Comparison of ENCODE assay signal across 8 cellular contexts in genomic region chr1:153670859-153671622, GRCh38. TPM values are rescaled to one million over a fixed set of nuclear protein-coding genes. Genes with fewer than 3 reads are reported as not detected.
DNase-seq lines count a peak whose midpoint lies in the region; ATAC-seq and TF ChIP-seq lines count a peak whose summit lies in the region.

ILF2 (minus strand) TSS chr1:153670993; CDS start chr1:153670922, 71 bp downstream.

- TF ChIP-seq CTCF in GM12875 (IDR thresholded peaks at IDR 0.05; ENCODE audit: borderline replicate concordance, insufficient read depth, low read depth, low read length) (0 out of 2 replicates have a peak, but pooled peaks have one; percentile 7), adrenal gland (IDR thresholded peaks at IDR 0.05) (peak in 1 of 6 experiments; percentile 4), heart right ventricle (IDR thresholded peaks at IDR 0.05) (peak in 6 of 9 donors; percentile 19 to 50 (median 31)), upper lobe of right lung (IDR thresholded peaks at IDR 0.05) (peak; percentile 43)

- peak within 1 kb of the TSS; percentile 94 for H3K4me3 ChIP-seq in GM12875 (ENCODE audit: low read depth, low read length)
- peak within 1 kb of the TSS in 3 of 4 donors; percentile 58 to 66 (median 66) for H3K4me3 ChIP-seq in adrenal gland
- H3K4me3 ChIP-seq in heart right ventricle: peak within 1 kb of the TSS; percentile 55 to 98 (median 80)
- peak within 1 kb of the TSS; percentile 84 for H3K4me3 ChIP-seq in upper lobe of right lung

- peak; percentile 99 for DNase-seq in NCI-H1417 treated with DMSO at 0.1 percent for 48 hours (lab: John Stamatoyannopoulos, UW)
- DNase-seq in SW480 (ENCODE audit: low spot score): peak; percentile 100
- DNase-seq in adrenal gland: peak; percentile 97 to 100 (median 98)
- DNase-seq in heart right ventricle: peak; percentile 97 to 99
- peak; percentile 88 to 99 (median 94) for DNase-seq in posterior cingulate gyrus
- DNase-seq in upper lobe of right lung: peak; percentile 98

- H3K36me3 ChIP-seq in adrenal gland (replicated peaks in 1 of 2) (peaks cover 0 to 37% of the 10 kb centered on the region in 2 donors), heart right ventricle (peaks cover 6 to 38% (median 32%) of the 10 kb centered on the region in 9 donors), upper lobe of right lung (peaks cover 37% of the 10 kb centered on the region)

- H3K27me3 ChIP-seq in adrenal gland (no peaks in the 10 kb centered on the region), heart right ventricle (no peaks in the 10 kb centered on the region), upper lobe of right lung (no peaks in the 10 kb centered on the region)

- intact Hi-C loops in adrenal gland (cut with DNase I) (loop anchor here in 1 of 2 donors (10.0 kb wide), 1 partner anchor 104 kb away; the partner anchor contains the start of gene SLC27A3), heart right ventricle (cut with DNase I) (loop anchor here in 5 of 10 donors (1.0 to 10.0 kb wide), 6 partner anchors 36 to 316 kb away; partner anchors contain the start of genes RAB13 (in 3 of the 5), CHTOP (in 1 of the 5), S100A1 (in 1 of the 5) and S100A13 (in 1 of the 5)), posterior cingulate gyrus (cut with DNase I) (loop anchor here (2.0 to 10.0 kb wide), 2 partner anchors 98 to 104 kb away; partner anchors contain the start of gene SLC27A3), upper lobe of right lung (cut with DNase I) (no loop called here)

- peaks cover 10 to 13% of the 10 kb centered on the region in 2 donors for H3K4me1 ChIP-seq in adrenal gland (replicated peaks in 1 of 2)
- peaks cover 0 to 30% (median 19%) of the 10 kb centered on the region in 9 donors for H3K4me1 ChIP-seq in heart right ventricle
- H3K4me1 ChIP-seq in upper lobe of right lung: peaks cover 10% of the 10 kb centered on the region

- peak; percentile 66 to 95 for TF ChIP-seq POLR2A in adrenal gland (IDR thresholded peaks at IDR 0.05)

- peak within 1 kb of the TSS; percentile 82 to 91 (median 88) for H3K27ac ChIP-seq in adrenal gland
- H3K27ac ChIP-seq in heart right ventricle: peak within 1 kb of the TSS; percentile 21 to 92 (median 85)
- H3K27ac ChIP-seq in upper lobe of right lung: peak within 1 kb of the TSS; percentile 88

- no peaks in the 10 kb centered on the region for H3K9me3 ChIP-seq in adrenal gland (replicated peaks in 1 of 3)
- H3K9me3 ChIP-seq in heart right ventricle: no peaks in the 10 kb centered on the region
- H3K9me3 ChIP-seq in upper lobe of right lung: no peaks in the 10 kb centered on the region

- WGBS in adrenal gland, 4 donors: 0 to 1% (median 0%) methylated on average over 35 of the region's 35 CpGs
- WGBS in heart right ventricle, 2 donors: 0% methylated on average over 35 of the region's 35 CpGs

- peak; percentile 95 for ATAC-seq in HG02798 (IDR thresholded peaks at IDR 0.05; ENCODE audit: poor library complexity, unreplicated experiment)
- peak; percentile 95 to 98 (median 97) for ATAC-seq in heart right ventricle
- peak; percentile 97 for ATAC-seq in upper lobe of right lung

RNA-seq across cellular contexts. Expression of gene ILF2, which starts in this region (rescaled TPM):
- total RNA-seq in adrenal gland: 100 to 1,000 TPM in 5 of 8 donors, 10 to 100 TPM in 3; 77.7 to 192 (median 105) TPM
- 100 to 1,000 TPM in 1 of 3 donors, 10 to 100 TPM in 2; 42.2 to 397 (median 45.6) TPM for polyA plus RNA-seq in adrenal gland
- total RNA-seq in heart right ventricle: 10 to 100 TPM; 61.1 to 87.3 (median 70.8) TPM
- 100 to 1,000 TPM in 1 of 2 donors, 10 to 100 TPM in 1; 17.3 to 114 TPM for polyA plus RNA-seq in heart right ventricle
- 86.1 TPM for total RNA-seq in upper lobe of right lung

Comparison
In these comparisons a context has a peak if more than half of its experiments do, and no peak if none do; other contexts are left out.
1. Peak in every context shown above with its lines: DNase-seq, ATAC-seq, H3K4me3 ChIP-seq and H3K27ac ChIP-seq.